8 cellular contexts compared by ENCODE assay signal in the genomic region with DNA sequence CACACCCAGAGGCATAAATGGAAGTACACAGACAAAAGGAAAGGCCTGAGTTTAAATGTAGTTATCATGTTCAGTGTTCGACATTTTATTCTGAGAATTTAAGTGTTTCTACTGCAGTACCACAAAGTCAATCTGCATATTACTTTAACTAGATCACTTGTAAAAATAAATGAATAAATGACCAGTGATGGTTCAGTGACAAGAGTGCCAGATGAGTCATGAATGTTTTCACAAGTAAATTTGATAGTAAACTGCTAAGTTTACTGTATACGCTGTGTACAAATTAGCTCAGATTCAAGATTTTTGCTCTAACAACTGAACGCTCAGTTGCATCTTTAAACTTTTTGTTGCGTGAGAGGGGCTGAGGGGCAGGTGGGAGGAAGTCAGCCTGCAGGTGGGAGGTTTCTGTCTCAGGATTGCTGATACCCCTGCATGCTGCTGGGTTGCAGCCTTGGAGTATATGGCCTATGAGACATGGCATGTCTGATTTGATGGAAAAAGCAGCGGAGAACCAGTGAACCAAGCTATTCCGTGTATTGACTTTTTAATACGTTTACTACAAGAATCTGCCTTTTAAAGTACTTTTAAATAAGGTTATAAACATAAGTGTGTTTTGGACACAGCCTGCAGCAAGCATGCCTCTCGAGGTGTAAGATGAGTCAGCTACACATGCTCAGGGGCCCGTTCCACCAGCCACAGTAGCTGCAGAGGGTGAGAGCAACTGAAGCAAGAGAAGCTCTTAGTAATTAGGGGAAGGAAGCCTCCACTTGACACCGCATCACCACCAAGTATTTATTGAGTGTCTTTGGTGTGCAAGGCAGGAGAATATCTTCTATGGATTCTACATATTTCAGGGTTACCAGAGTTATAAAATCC.
DNase-seq lines count a peak whose midpoint lies in the region; ATAC-seq and TF ChIP-seq lines count a peak whose summit lies in the region.

No MANE protein-coding gene starts in this region.

- H3K4me3 ChIP-seq in lower leg skin (ENCODE audit: low read depth, poor library complexity, severe bottlenecking): no peak overlapping the region

- intact Hi-C loops in lower leg skin (cut with DNase I; ENCODE audit: low total_unique reads): no loop called here

- no peak for TF ChIP-seq CTCF in lower leg skin (IDR thresholded peaks at IDR 0.05)

- TF ChIP-seq POLR2A in lower leg skin (IDR thresholded peaks at IDR 0.05): no peak

- DNase-seq in DMS53 treated with DMSO at 0.1 percent for 48 hours (lab: John Stamatoyannopoulos, UW; ENCODE audit: unreplicated experiment) (peak; percentile 56), HT1080 (ENCODE audit: low read depth) (peak; percentile 69), mesenteric fat pad (ENCODE audit: low spot score) (no peak), lower leg skin (ENCODE audit: low spot score in 2 of 2) (no peak)
- DNase-seq in activated CD8-positive, alpha-beta memory T cell treated with anti-CD3 and anti-CD28 coated beads for 24 hours: no peak
- no peak for DNase-seq in stimulated activated CD4-positive, alpha-beta T cell treated with anti-CD3 and anti-CD28 coated beads, Interleukin-2, amount 100 ng/mL, for 48 hours

- peak; percentile 61 for ATAC-seq in GM21367 (IDR thresholded peaks at IDR 0.05; ENCODE audit: unreplicated experiment)
- ATAC-seq in esophagus mucosa: peak; percentile 49

- WGBS in lower leg skin, 2 donors: 82 to 83% methylated on average over 10 of the region's 10 CpGs

Comparison
In these comparisons a context has a peak if more than half of its experiments do, and no peak if none do; other contexts are left out.
1. DNase-seq: peak in DMS53 treated with DMSO at 0.1 percent for 48 hours (single experiment) and HT1080 (single experiment); none in mesenteric fat pad (single experiment), activated CD8-positive, alpha-beta memory T cell treated with anti-CD3 and anti-CD28 coated beads for 24 hours (single experiment), stimulated activated CD4-positive, alpha-beta T cell treated with anti-CD3 and anti-CD28 coated beads, Interleukin-2, amount 100 ng/mL, for 48 hours (0 of 2) and lower leg skin (0 of 2).